In genomic region chr19:43799502-43800142, GRCh38 we compare ENCODE assay signal across 9 cellular contexts. TPM values are rescaled to one million over a fixed set of nuclear protein-coding genes. Genes with fewer than 3 reads are reported as not detected.
DNase-seq lines count a peak whose midpoint lies in the region; ATAC-seq and TF ChIP-seq lines count a peak whose summit lies in the region.
"Had no signal": no experiment of that assay in that cellular context is flagged by ENCODE, and none has a peak within 500 bp of the region (broad histone marks: within the 10 kb centered on the region; RNA-seq: fewer than 3 reads in every experiment).

No MANE protein-coding gene starts in this region.

- no peaks in the 10 kb centered on the region for H3K79me2 ChIP-seq in hepatocyte

- WGBS in hepatocyte (ENCODE audit: low lambda C conversion rate, missing lambda C conversion rate): 58% methylated on average over 6 of the region's 6 CpGs

- no peaks in the 10 kb centered on the region for H3K9me3 ChIP-seq in hepatocyte (ENCODE audit: low read depth)

- no peaks in the 10 kb centered on the region for H3K36me3 ChIP-seq in hepatocyte (replicated peaks; ENCODE audit: insufficient read depth, low read depth)

- H2AFZ ChIP-seq in hepatocyte: no peak overlapping the region

- no peaks in the 10 kb centered on the region for H3K9me3 Mint-ChIP-seq in activated T-cell treated with anti-CD3 and anti-CD28 coated beads, Interleukin-2, amount 50 U/mL, for 4 hours
- H3K9me3 Mint-ChIP-seq in activated T-cell treated with anti-CD3 and anti-CD28 coated beads, Interleukin-2, amount 50 U/mL, for 24 hours: no peaks in the 10 kb centered on the region
- peaks cover 3% of the 10 kb centered on the region for H3K9me3 Mint-ChIP-seq in activated B cell treated with CpG ODN at 0.5 μM for 24 hours
- H3K9me3 Mint-ChIP-seq in stimulated activated naive B cell treated with anti-CD40 and anti-IgM and Interleukin-4, amounts not matched to agents 10 μg/mL and 1 μg/mL and 100 μg/mL, for 72 hours: peaks cover 6 to 9% of the 10 kb centered on the region in 2 donors

- H3K4me1 ChIP-seq in hepatocyte (ENCODE audit: insufficient read depth): no peaks in the 10 kb centered on the region

- POLR2A ChIA-PET in activated B cell treated with CpG ODN at 0.5 μM for 24 hours (lab: Charles Lee): interaction anchor here (0.6 to 1.1 kb wide), 2 partner anchors 19 to 1868 kb away, joined by 3 to 4 read pairs; partner anchors contain the start of gene KCNN4

- no peak overlapping the region for H3K4me3 ChIP-seq in hepatocyte

- H3K9me2 ChIP-seq in hepatocyte (replicated peaks; ENCODE audit: insufficient read depth): no peaks in the 10 kb centered on the region

- CTCF ChIA-PET in activated B cell treated with CpG ODN at 0.5 μM for 24 hours (lab: Charles Lee): no interaction called here

- no peak overlapping the region for H3K27ac ChIP-seq in hepatocyte

- intact Hi-C loops in activated B cell treated with CpG ODN at 0.5 μM for 24 hours (cut with micrococcal nuclease): no loop called here

- peaks cover 10% of the 10 kb centered on the region for H3K4me1 Mint-ChIP-seq in activated T-cell treated with anti-CD3 and anti-CD28 coated beads, Interleukin-2, amount 50 U/mL, for 4 hours (ENCODE audit: low read depth)
- H3K4me1 Mint-ChIP-seq in activated T-cell treated with anti-CD3 and anti-CD28 coated beads, Interleukin-2, amount 50 U/mL, for 24 hours (ENCODE audit: low read depth): peaks cover 12% of the 10 kb centered on the region
- peaks cover 15% of the 10 kb centered on the region for H3K4me1 Mint-ChIP-seq in activated B cell treated with CpG ODN at 0.5 μM for 24 hours
- H3K4me1 Mint-ChIP-seq in stimulated activated naive B cell treated with anti-CD40 and anti-IgM and Interleukin-4, amounts not matched to agents 10 μg/mL and 1 μg/mL and 100 μg/mL, for 72 hours: peaks cover 14 to 15% of the 10 kb centered on the region in 2 donors

- H3K4me2 ChIP-seq in hepatocyte: peak overlapping the region; percentile 88

- H3K36me3 Mint-ChIP-seq in activated T-cell treated with anti-CD3 and anti-CD28 coated beads, Interleukin-2, amount 50 U/mL, for 4 hours (ENCODE audit: insufficient read depth): no peaks in the 10 kb centered on the region
- no peaks in the 10 kb centered on the region for H3K36me3 Mint-ChIP-seq in activated T-cell treated with anti-CD3 and anti-CD28 coated beads, Interleukin-2, amount 50 U/mL, for 24 hours (ENCODE audit: low read depth)
- H3K36me3 Mint-ChIP-seq in activated B cell treated with CpG ODN at 0.5 μM for 24 hours (ENCODE audit: low read depth): no peaks in the 10 kb centered on the region
- H3K36me3 Mint-ChIP-seq in stimulated activated naive B cell treated with anti-CD40 and anti-IgM and Interleukin-4, amounts not matched to agents 10 μg/mL and 1 μg/mL and 100 μg/mL, for 72 hours: peaks cover 3 to 4% of the 10 kb centered on the region in 2 donors

- H3K4me3 Mint-ChIP-seq in activated T-cell treated with anti-CD3 and anti-CD28 coated beads, Interleukin-2, amount 50 U/mL, for 4 hours: peak overlapping the region; percentile 43
- no peak overlapping the region for H3K4me3 Mint-ChIP-seq in activated T-cell treated with anti-CD3 and anti-CD28 coated beads, Interleukin-2, amount 50 U/mL, for 24 hours
- H3K4me3 Mint-ChIP-seq in activated B cell treated with CpG ODN at 0.5 μM for 24 hours: peak overlapping the region; percentile 72
- peak overlapping the region; percentile 86 to 93 for H3K4me3 Mint-ChIP-seq in stimulated activated naive B cell treated with anti-CD40 and anti-IgM and Interleukin-4, amounts not matched to agents 10 μg/mL and 1 μg/mL and 100 μg/mL, for 72 hours

- H3K27me3 Mint-ChIP-seq in activated T-cell treated with anti-CD3 and anti-CD28 coated beads, Interleukin-2, amount 50 U/mL, for 4 hours (ENCODE audit: low read depth): peaks cover 5% of the 10 kb centered on the region
- peaks cover 14% of the 10 kb centered on the region for H3K27me3 Mint-ChIP-seq in activated T-cell treated with anti-CD3 and anti-CD28 coated beads, Interleukin-2, amount 50 U/mL, for 24 hours
- peaks cover 27% of the 10 kb centered on the region for H3K27me3 Mint-ChIP-seq in activated B cell treated with CpG ODN at 0.5 μM for 24 hours
- H3K27me3 Mint-ChIP-seq in stimulated activated naive B cell treated with anti-CD40 and anti-IgM and Interleukin-4, amounts not matched to agents 10 μg/mL and 1 μg/mL and 100 μg/mL, for 72 hours: peaks cover 50 to 54% of the 10 kb centered on the region in 2 donors

- H3K27me3 ChIP-seq in hepatocyte: no peaks in the 10 kb centered on the region

- TF ChIP-seq CTCF in activated B cell treated with CpG ODN at 0.5 μM for 24 hours (IDR thresholded peaks at IDR 0.05) (no peak), hepatocyte (IDR thresholded peaks at IDR 0.05; ENCODE audit: poor library complexity) (no peak)

- no peak for DNase-seq in activated T-cell treated with anti-CD3 and anti-CD28 coated beads, Interleukin-2, amount 50 U/mL, for 4 hours
- no peak for DNase-seq in activated T-cell treated with anti-CD3 and anti-CD28 coated beads, Interleukin-2, amount 50 U/mL, for 24 hours
- no peak for DNase-seq in activated B cell treated with CpG ODN at 0.5 μM for 24 hours
- DNase-seq in hepatocyte (ENCODE audit: low spot score): peak; percentile 34
- no peak for DNase-seq in stimulated activated naive B cell treated with anti-CD40 and anti-IgM and Interleukin-4, amounts not matched to agents 10 μg/mL and 1 μg/mL and 100 μg/mL, for 72 hours
- DNase-seq in NCI-H2029 (lab: John Stamatoyannopoulos, UW): no peak
- DNase-seq in AG08395 (ENCODE audit: low spot score): no peak
- DNase-seq: Kasumi-1 had no signal

- ATAC-seq in activated T-cell treated with anti-CD3 and anti-CD28 coated beads, Interleukin-2, amount 50 U/mL, for 4 hours: no peak
- ATAC-seq in activated B cell treated with CpG ODN at 0.5 μM for 24 hours (ENCODE audit: low read depth) (no peak), GM21737 (IDR thresholded peaks at IDR 0.05; ENCODE audit: unreplicated experiment) (no peak)
- ATAC-seq in stimulated activated naive B cell treated with anti-CD40 and anti-IgM and Interleukin-4, amounts not matched to agents 10 μg/mL and 1 μg/mL and 100 μg/mL, for 72 hours (replicated peaks): no peak

- H4K20me1 ChIP-seq in hepatocyte (ENCODE audit: insufficient read depth, poor library complexity, severe bottlenecking): no peaks in the 10 kb centered on the region

- no peak overlapping the region for H3K27ac Mint-ChIP-seq in activated T-cell treated with anti-CD3 and anti-CD28 coated beads, Interleukin-2, amount 50 U/mL, for 24 hours
- H3K27ac Mint-ChIP-seq in activated B cell treated with CpG ODN at 0.5 μM for 24 hours: no peak overlapping the region
- peak overlapping the region; percentile 33 for H3K27ac Mint-ChIP-seq in stimulated activated naive B cell treated with anti-CD40 and anti-IgM and Interleukin-4, amounts not matched to agents 10 μg/mL and 1 μg/mL and 100 μg/mL, for 72 hours

RNA-seq across cellular contexts. Expression of gene LYPD5, which starts 2.6 kb away (rescaled TPM):
- total RNA-seq in activated T-cell treated with anti-CD3 and anti-CD28 coated beads, Interleukin-2, amount 50 U/mL, for 4 hours: under 1 TPM in 2 of 3 donors, not detected in 1; 0.53 to 0.87 TPM
- total RNA-seq in activated B cell treated with CpG ODN at 0.5 μM for 24 hours (0.44 TPM in 1 of 2 replicates, not detected in the other), hepatocyte (0.20 and 1.8 TPM in 2 replicates)
- 1.6 and 1.9 TPM in 2 replicates for polyA plus RNA-seq in hepatocyte

RNA-seq across cellular contexts. Expression of gene KCNN4, which starts 18.8 kb away (rescaled TPM):
- total RNA-seq in activated T-cell treated with anti-CD3 and anti-CD28 coated beads, Interleukin-2, amount 50 U/mL, for 4 hours: 100 to 1,000 TPM in 1 of 3 donors, 10 to 100 TPM in 2; 90.6 to 123 (median 94.7) TPM
- total RNA-seq in activated B cell treated with CpG ODN at 0.5 μM for 24 hours (137 and 154 TPM in 2 replicates), hepatocyte (2.8 and 3.6 TPM in 2 replicates)
- 5.4 and 8.3 TPM in 2 replicates for polyA plus RNA-seq in hepatocyte

RNA-seq across cellular contexts. Expression of gene ZNF283, which starts 27.5 kb away (rescaled TPM):
- 1 to 10 TPM; 2.7 to 3.2 (median 3.0) TPM for total RNA-seq in activated T-cell treated with anti-CD3 and anti-CD28 coated beads, Interleukin-2, amount 50 U/mL, for 4 hours
- total RNA-seq in activated B cell treated with CpG ODN at 0.5 μM for 24 hours (10.4 and 13.0 TPM in 2 replicates), hepatocyte (7.6 and 10.7 TPM in 2 replicates)
- polyA plus RNA-seq in hepatocyte: 1.8 and 2.1 TPM in 2 replicates

RNA-seq across cellular contexts. Expression of gene SMG9, which starts 44.9 kb away (rescaled TPM):
- total RNA-seq in activated T-cell treated with anti-CD3 and anti-CD28 coated beads, Interleukin-2, amount 50 U/mL, for 4 hours: 100 to 1,000 TPM; 102 to 114 (median 109) TPM
- total RNA-seq in activated B cell treated with CpG ODN at 0.5 μM for 24 hours (91.2 and 105 TPM in 2 replicates), hepatocyte (9.5 and 16.1 TPM in 2 replicates)
- polyA plus RNA-seq in hepatocyte: 34.9 and 39.7 TPM in 2 replicates

Comparison
In these comparisons a context has a peak if more than half of its experiments do, and no peak if none do; other contexts are left out.
1. RNA of gene KCNN4, which starts 18.8 kb away (total RNA-seq): 137 to 154 TPM in activated B cell treated with CpG ODN at 0.5 μM for 24 hours and 90.6 to 123 TPM in activated T-cell treated with anti-CD3 and anti-CD28 coated beads, Interleukin-2, amount 50 U/mL, for 4 hours; 2.8 to 3.6 TPM in hepatocyte; every median in the first group is over 10 times any median in the second.